ENCODE assay signal across 8 cellular contexts in the genomic region with DNA sequence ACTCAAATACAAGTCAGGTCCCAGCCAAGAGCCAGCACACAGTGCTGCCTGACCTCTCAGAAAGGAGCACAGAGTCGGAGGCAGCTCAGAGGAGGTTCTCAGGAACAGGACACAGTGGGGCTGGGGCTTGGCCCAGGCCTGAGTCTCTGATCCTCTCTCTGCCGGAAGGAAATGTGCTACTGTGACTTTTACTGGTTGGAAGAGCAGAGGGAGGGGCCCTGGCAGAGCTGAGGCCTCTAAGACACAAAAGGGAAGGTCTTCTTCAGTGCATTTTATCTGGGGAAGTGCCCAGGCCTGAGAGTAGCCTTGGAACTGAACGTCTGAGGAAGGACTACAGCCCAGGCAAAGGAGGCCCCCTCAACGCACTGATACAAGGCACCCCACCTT. TPM values are rescaled to one million over a fixed set of nuclear protein-coding genes. Genes with fewer than 3 reads are reported as not detected.
DNase-seq lines count a peak whose midpoint lies in the region; ATAC-seq and TF ChIP-seq lines count a peak whose summit lies in the region.

No MANE protein-coding gene starts in this region.

- no peaks in the 10 kb centered on the region for H3K9me3 Mint-ChIP-seq in nephron

- no peak for TF ChIP-seq CTCF in DND-41 (IDR thresholded peaks at IDR 0.05; ENCODE audit: borderline replicate concordance, extremely low read depth, low read length, poor library complexity, severe bottlenecking)
- no peak for TF ChIP-seq CTCF in nephron (IDR thresholded peaks at IDR 0.05; ENCODE audit: unreplicated experiment in 3 of 3)

- H3K79me2 ChIP-seq in DND-41 (ENCODE audit: insufficient read depth, low read length): peaks cover 88% of the 10 kb centered on the region

- no peaks in the 10 kb centered on the region for H3K9me3 ChIP-seq in DND-41 (ENCODE audit: insufficient read depth, low read length, severe bottlenecking)

- no peak overlapping the region for H3K4me3 Mint-ChIP-seq in nephron

- H3K4me1 ChIP-seq in DND-41 (ENCODE audit: insufficient read depth, low read length): peaks cover 87% of the 10 kb centered on the region

- no peaks in the 10 kb centered on the region for H3K27me3 Mint-ChIP-seq in nephron (ENCODE audit: low read depth)

- H3K4me3 ChIP-seq in DND-41 (ENCODE audit: low read depth in 1 of 2, low read length in 2 of 2): peak overlapping the region in 1 of 2 experiments; percentile 39; a peak in 2 of 4 replicates

- peaks cover 3% of the 10 kb centered on the region for H3K36me3 Mint-ChIP-seq in nephron (ENCODE audit: low read depth)

- no peaks in the 10 kb centered on the region for H3K27me3 ChIP-seq in DND-41 (ENCODE audit: insufficient read depth, low read length, poor library complexity)

- H3K27ac Mint-ChIP-seq in nephron: peak overlapping the region in 2 of 3 experiments; percentile 3 to 91

- H3K27ac ChIP-seq in DND-41 (ENCODE audit: low read length) (peak overlapping the region; percentile 95), cingulate gyrus (ENCODE audit: low read depth, low read length) (peak overlapping the region; percentile 69)

- peaks cover 54% of the 10 kb centered on the region for H3K36me3 ChIP-seq in DND-41 (ENCODE audit: insufficient read depth, low read length)

- H3K4me2 ChIP-seq in DND-41 (ENCODE audit: insufficient read depth, low read length): peak overlapping the region; percentile 60

- peaks cover 43% of the 10 kb centered on the region for H3K4me1 Mint-ChIP-seq in nephron

- peak overlapping the region; percentile 64 for H3K9ac ChIP-seq in DND-41 (ENCODE audit: low read depth, low read length)

- no peaks in the 10 kb centered on the region; the same call in 1 of the 2 replicates for H4K20me1 ChIP-seq in DND-41 (ENCODE audit: insufficient read depth, low read length)

- H2AFZ ChIP-seq in DND-41 (ENCODE audit: low read depth, low read length): 0 out of 2 replicates have a peak overlapping the region, but pooled peaks have one; percentile 1

- ATAC-seq in DND-41 (ENCODE audit: insufficient read depth, low read depth) (peak; percentile 81), GM21723 (IDR thresholded peaks at IDR 0.05; ENCODE audit: unreplicated experiment) (peak; percentile 44), HG03097 (IDR thresholded peaks at IDR 0.05; ENCODE audit: low FRiP score, unreplicated experiment) (no peak)

- DNase-seq in DND-41: peak; percentile 87
- DNase-seq in SKM-1 treated with dmso at 0.1 percent for 144 hours (lab: John Stamatoyannopoulos, UW; ENCODE audit: unreplicated experiment): peak; percentile 90
- DNase-seq in occipital lobe (lab: John Stamatoyannopoulos, UW): no peak
- DNase-seq in kidney tubule cell (ENCODE audit: low spot score): no peak

RNA-seq across cellular contexts. Expression of a gene that starts 16.2 kb away (rescaled TPM):
- 2.7 TPM for total RNA-seq in occipital lobe

RNA-seq across cellular contexts. Expression of a gene that starts 21.2 kb away (rescaled TPM):
- total RNA-seq in occipital lobe: 10.0 TPM

RNA-seq across cellular contexts. Expression of a gene that starts 38.9 kb away (rescaled TPM):
- total RNA-seq in occipital lobe: 0.31 TPM

RNA-seq across cellular contexts. Expression of a gene that starts 51.2 kb away (rescaled TPM):
- 16.1 TPM for total RNA-seq in occipital lobe

RNA-seq across cellular contexts. Expression of a gene that starts 51.3 kb away (rescaled TPM):
- total RNA-seq in occipital lobe: 5.6 TPM

Comparison
In these comparisons a context has a peak if more than half of its experiments do, and no peak if none do; other contexts are left out.
1. DNase-seq: peak in DND-41 (single experiment) and SKM-1 treated with dmso at 0.1 percent for 144 hours (single experiment); none in occipital lobe (single experiment) and kidney tubule cell (single experiment).